In genomic region chr9:104795082-104795481, GRCh38 we compare ENCODE assay signal across 17 cellular contexts. TPM values are rescaled to one million over a fixed set of nuclear protein-coding genes. Genes with fewer than 3 reads are reported as not detected.
A peak's percentile ranks its signal among the peaks of the same experiment; 100 is the strongest.
DNase-seq lines count a peak whose midpoint lies in the region; ATAC-seq, FAIRE-seq and TF ChIP-seq lines count a peak whose summit lies in the region.
"Had no signal": no experiment of that assay in that cellular context is flagged by ENCODE, and none has a peak within 500 bp of the region (broad histone marks: within the 10 kb centered on the region; RNA-seq: fewer than 3 reads in every experiment).

No MANE protein-coding gene starts in this region.

- H4K20me1 ChIP-seq in K562 (replicated peaks; ENCODE audit: control insufficient read depth, insufficient read depth, low read length) = no peaks in the 10 kb centered on the region

- ATAC-seq in K562 (no peak), heart left ventricle (peak in 3 of 4 donors; percentile 33 to 63 (median 38)), psoas muscle (peak in 2 of 4 donors; percentile 26 to 56), GM18909 (IDR thresholded peaks at IDR 0.05; ENCODE audit: poor library complexity, unreplicated experiment) (no peak)
- ATAC-seq: HCT116 had no signal

- no peak overlapping the region for H3K27ac ChIP-seq in K562 (ENCODE audit: extremely low read depth, low read depth, low read length)
- peak overlapping the region in 1 of 12 donors; percentile 9 for H3K27ac ChIP-seq in heart left ventricle
- H3K27ac ChIP-seq in psoas muscle = peak overlapping the region; percentile 21
- H3K27ac ChIP-seq: epithelial cell of prostate had no signal

- no peaks in the 10 kb centered on the region for H3K79me2 ChIP-seq in K562 (ENCODE audit: control insufficient read depth, insufficient read depth, low read length)

- no peak for TF ChIP-seq POLR2A in K562 (conservative IDR thresholded peaks at IDR 0.05)
- no peak for TF ChIP-seq POLR2A in heart left ventricle (IDR thresholded peaks at IDR 0.05)

- no peak overlapping the region for H3K9ac ChIP-seq in K562 (ENCODE audit: insufficient read depth in 1 of 2, low read depth in 2 of 2, low read length in 2 of 2)

- 10% methylated on average over 1 of the region's 1 CpG for WGBS in K562 (ENCODE audit: insufficient coverage, low coverage, missing lambda C conversion rate)
- 55 to 62% (median 60%) methylated on average over 1 of the region's 1 CpG for WGBS in heart left ventricle, 4 donors
- 57 to 75% (median 69%) methylated on average over 1 of the region's 1 CpG for WGBS in psoas muscle, 3 donors

- H3K4me3 ChIP-seq in K562 (no peak overlapping the region), heart left ventricle (no peak overlapping the region), psoas muscle (no peak overlapping the region)

- in situ Hi-C loops in K562 (cut with MboI) = no loop called here

- no peak for FAIRE-seq in K562 (lab: Jason Lieb, UNC)
- FAIRE-seq: urothelium cell line had no signal

- H3K27me3 ChIP-seq in K562 (ENCODE audit: control insufficient read depth in 2 of 2, insufficient read depth in 2 of 2, low read length in 2 of 2) (peaks cover 4 to 16% of the 10 kb centered on the region in 2 experiments; a peak in 4 of 5 replicates), heart left ventricle (no peaks in the 10 kb centered on the region), psoas muscle (ENCODE audit: insufficient read depth in 3 of 3, low read length in 2 of 3) (no peaks in the 10 kb centered on the region)

- CTCF ChIA-PET in K562 (lab: Yijun Ruan, JAX; ENCODE audit: low intra/inter-chr PET ratio) = no interaction called here

- H3K4me1 ChIP-seq in K562 (replicated peaks in 1 of 2; ENCODE audit: control insufficient read depth in 2 of 2, insufficient read depth in 2 of 2, low read length in 2 of 2) = peaks cover 0 to 11% of the 10 kb centered on the region in 2 experiments; a peak in 2 of 5 replicates
- H3K4me1 ChIP-seq in heart left ventricle = peaks cover 0 to 13% (median 0%) of the 10 kb centered on the region in 12 donors
- no peaks in the 10 kb centered on the region for H3K4me1 ChIP-seq in psoas muscle

- BruUV-seq in K562 (replicated peaks; lab: Mats Ljungman, UMichigan) = no TSS peak

- TF ChIP-seq RAD21 in K562 (CRISPR knock-in tag; conservative IDR thresholded peaks at IDR 0.05 in 1 of 2, IDR thresholded peaks at IDR 0.05 in 1 of 2) = no peak

- intact Hi-C loops in K562 (cut with micrococcal nuclease) (loop anchor here (10.0 kb wide), 1 partner anchor 450 kb away; the partner anchor contains the start of gene SLC44A1), heart left ventricle (cut with DNase I) (no loop called here), psoas muscle (cut with DNase I) (loop anchor here in 1 of 2 donors (10.0 kb wide), 1 partner anchor 620 kb away; no protein-coding TSS in a partner anchor)

- H3K9me3 ChIP-seq in K562 (replicated peaks; ENCODE audit: control insufficient read depth, insufficient read depth, low read depth, low read length) (no peaks in the 10 kb centered on the region), heart left ventricle (no peaks in the 10 kb centered on the region), psoas muscle (no peaks in the 10 kb centered on the region)

- no peak for TF ChIP-seq EP300 in K562 (IDR thresholded peaks at IDR 0.05; ENCODE audit: low read length)

- DNase-seq in MV-4-11 (lab: John Stamatoyannopoulos, UW) = peak; percentile 62
- DNase-seq in K562 (ENCODE audit: extremely low read depth in 1 of 4, low spot score in 3 of 4) = no peak
- no peak for DNase-seq in heart left ventricle
- no peak for DNase-seq in psoas muscle
- DNase-seq in activated CD4-positive, alpha-beta T cell treated with anti-CD3 and anti-CD28 coated beads for 4 hours = no peak
- DNase-seq in effector CD8-positive, alpha-beta T cell (lab: John Stamatoyannopoulos, UW) = no peak
- no peak for DNase-seq in activated gamma-delta T cell treated with Interleukin-2 at 50 U/mL for 16 hours
- DNase-seq: activated CD4-positive, alpha-beta T cell treated with anti-CD3 and anti-CD28 coated beads, Interleukin-2, amount 10 ng/mL, durations not matched to agents 24 days and 14 days; activated effector memory CD4-positive, alpha-beta T cell treated with anti-CD3 and anti-CD28 coated beads, Interleukin-2, amount 50 U/mL, for 16 hours; NCI-H2171 treated with DMSO at 0.1 percent for 48 hours; NCI-H526; stimulated activated CD4-positive, alpha-beta T cell treated with anti-CD3 and anti-CD28 coated beads, Interleukin-12 subunit alpha, Interleukin-12 subunit beta, amount 100 ng/mL, for 4 hours; stimulated activated CD8-positive, alpha-beta memory T cell treated with anti-CD3 and anti-CD28 coated beads, Interleukin-4, amount 100 ng/mL, for 48 hours had no signal

- H3K36me3 ChIP-seq in K562 (ENCODE audit: control insufficient read depth, insufficient read depth, low read length) = no peaks in the 10 kb centered on the region
- H3K36me3 ChIP-seq in heart left ventricle = peaks cover 4 to 99% (median 95%) of the 10 kb centered on the region in 9 donors
- H3K36me3 ChIP-seq in psoas muscle (ENCODE audit: insufficient read depth in 1 of 2, low read depth in 1 of 2) = peaks cover 14 to 99% of the 10 kb centered on the region in 2 donors

- H3K4me2 ChIP-seq in K562 (ENCODE audit: insufficient read depth, low read length) = no peak overlapping the region

- no peak for TF ChIP-seq CTCF in K562 (IDR thresholded peaks at IDR 0.05 in 2 of 3, conservative IDR thresholded peaks at IDR 0.05 in 1 of 3; ENCODE audit: insufficient read depth in 2 of 3, low read depth in 1 of 3, low read length in 3 of 3)
- no peak for TF ChIP-seq CTCF in heart left ventricle (IDR thresholded peaks at IDR 0.05)
- no peak for TF ChIP-seq CTCF in psoas muscle (IDR thresholded peaks at IDR 0.05)

- 0 out of 2 replicates have a peak overlapping the region, but pooled peaks have one; percentile 21 for H2AFZ ChIP-seq in K562 (ENCODE audit: low read depth, low read length)

- no peaks in the 10 kb centered on the region for H3K9me1 ChIP-seq in K562 (ENCODE audit: control insufficient read depth, insufficient read depth, low read length)

- POLR2A ChIA-PET in K562 (lab: Yijun Ruan, JAX) = interaction anchor here (0.9 kb wide), 1 partner anchor 20 kb away, joined by 4 read pairs; no protein-coding TSS in a partner anchor

TF ChIP-seq in K562, 482 proteins besides CTCF, POLR2A, EP300 and RAD21 (continues in another document):
- TF ChIP-seq CEBPG (CRISPR knock-in tag; IDR thresholded peaks at IDR 0.05) (peak; percentile 64; the same call in 1 of the 2 replicates), CEBPG (tag; conservative IDR thresholded peaks at IDR 0.05 in 1 of 2, IDR thresholded peaks at IDR 0.05 in 1 of 2) (peak; percentile 22 to 29; a peak in 1 of 4 replicates), KLF1 (tag; IDR thresholded peaks at IDR 0.05) (0 out of 2 replicates have a peak, but pooled peaks have one; percentile 45), MAX (CRISPR knock-in tag; IDR thresholded peaks at IDR 0.05) (0 out of 2 replicates have a peak, but pooled peaks have one; percentile 25)

RNA-seq across cellular contexts. Expression of gene NIPSNAP3B, which starts 31.2 kb away (rescaled TPM):
- 4.5 and 10.5 TPM in 2 replicates for total RNA-seq in K562 (2011; cell fraction: chromatin; rRNA removed; ENCODE audit: low replicate concordance)
- total RNA-seq in K562 (2011; cell fraction: nucleolus; rRNA removed) = 1.7 and 2.3 TPM in 2 replicates
- total RNA-seq in K562 (2011; cell fraction: nucleoplasm; rRNA removed) = 2.8 and 4.2 TPM in 2 replicates
- total RNA-seq in K562 (2014; rRNA removed) = 1.4 and 3.1 TPM in 2 replicates
- total RNA-seq in K562 (2014; rRNA removed; fragmentation: Illumina TruSeq; extraction: Trizol) = 3.3 and 3.9 TPM in 2 replicates
- total RNA-seq in K562 (2015; rRNA removed; fragmentation: Illumina TruSeq; extraction: Trizol) = 2.5 and 2.7 TPM in 2 replicates
- 2.2 and 4.3 TPM in 2 replicates for total RNA-seq in K562 (2021)
- polyA plus RNA-seq in K562 (2011; rRNA removed) = 6.6 and 9.9 TPM in 2 replicates
- 0.72 and 3.2 TPM in 2 replicates for polyA plus RNA-seq in K562 (2011; cell fraction: cytosol; rRNA removed)
- 8.3 and 16.0 TPM in 2 replicates for polyA plus RNA-seq in K562 (2011; cell fraction: nucleus; rRNA removed)
- polyA plus RNA-seq in K562 (2012) = 2.0 and 3.6 TPM in 2 replicates
- 2.2 and 2.6 TPM in 2 replicates for polyA plus RNA-seq in K562 (2014; fragmentation: Illumina TruSeq; extraction: Trizol)
- 1 to 10 TPM; 6.3 to 8.3 TPM for polyA plus RNA-seq in K562 (2014; fragmentation: Nextera tagmentation; extraction: Ambion mirVana)
- 2.1 and 5.9 TPM in 2 replicates for polyA plus RNA-seq in K562 (2014; rRNA removed)
- 5.0 and 6.0 TPM in 2 replicates for polyA minus RNA-seq in K562 (2011; rRNA and poly(A)+ RNA removed)
- 1.8 and 2.8 TPM in 2 replicates for polyA minus RNA-seq in K562 (2011; cell fraction: cytosol; rRNA and poly(A)+ RNA removed)
- 4.3 and 9.3 TPM in 2 replicates for polyA minus RNA-seq in K562 (2011; cell fraction: nucleus; rRNA and poly(A)+ RNA removed)
- 10 to 100 TPM; 20.0 to 41.3 (median 29.0) TPM for total RNA-seq in heart left ventricle
- polyA plus RNA-seq in heart left ventricle = 10 to 100 TPM; 11.8 to 16.6 TPM
- 10 to 100 TPM; 15.1 to 20.3 (median 19.1) TPM for total RNA-seq in psoas muscle
- 10 to 100 TPM in 2 of 3 donors, 1 to 10 TPM in 1; 8.6 to 11.1 (median 10.2) TPM for polyA plus RNA-seq in psoas muscle

RNA-seq across cellular contexts. Expression of gene NIPSNAP3A, which starts 47.6 kb away (rescaled TPM):
- total RNA-seq in K562 (2011; cell fraction: chromatin; rRNA removed; ENCODE audit: low replicate concordance) = 11.0 and 20.0 TPM in 2 replicates
- 7.2 and 7.4 TPM in 2 replicates for total RNA-seq in K562 (2011; cell fraction: nucleolus; rRNA removed)
- 12.8 and 15.3 TPM in 2 replicates for total RNA-seq in K562 (2011; cell fraction: nucleoplasm; rRNA removed)
- 25.3 and 27.3 TPM in 2 replicates for total RNA-seq in K562 (2014; rRNA removed)
- 40.5 and 44.7 TPM in 2 replicates for total RNA-seq in K562 (2014; rRNA removed; fragmentation: Illumina TruSeq; extraction: Trizol)
- total RNA-seq in K562 (2015; rRNA removed; fragmentation: Illumina TruSeq; extraction: Trizol) = 39.0 and 42.4 TPM in 2 replicates
- total RNA-seq in K562 (2021) = 30.3 and 34.9 TPM in 2 replicates
- polyA plus RNA-seq in K562 (2011; rRNA removed) = 63.7 and 81.0 TPM in 2 replicates
- 14.0 and 30.1 TPM in 2 replicates for polyA plus RNA-seq in K562 (2011; cell fraction: cytosol; rRNA removed)
- polyA plus RNA-seq in K562 (2011; cell fraction: nucleus; rRNA removed) = 19.7 and 40.4 TPM in 2 replicates
- 36.8 and 47.2 TPM in 2 replicates for polyA plus RNA-seq in K562 (2012)
- polyA plus RNA-seq in K562 (2014; fragmentation: Illumina TruSeq; extraction: Trizol) = 29.1 TPM in 2 replicates
- 100 to 1,000 TPM; 126 to 132 TPM for polyA plus RNA-seq in K562 (2014; fragmentation: Nextera tagmentation; extraction: Ambion mirVana)
- polyA plus RNA-seq in K562 (2014; rRNA removed) = 32.9 and 42.2 TPM in 2 replicates
- 23.2 and 25.1 TPM in 2 replicates for polyA minus RNA-seq in K562 (2011; rRNA and poly(A)+ RNA removed)
- 10.3 and 13.6 TPM in 2 replicates for polyA minus RNA-seq in K562 (2011; cell fraction: cytosol; rRNA and poly(A)+ RNA removed)
- 9.2 and 13.8 TPM in 2 replicates for polyA minus RNA-seq in K562 (2011; cell fraction: nucleus; rRNA and poly(A)+ RNA removed)
- 10 to 100 TPM; 14.9 to 37.0 (median 22.9) TPM for total RNA-seq in heart left ventricle
- 10 to 100 TPM; 16.3 to 30.1 TPM for polyA plus RNA-seq in heart left ventricle
- 10 to 100 TPM in 2 of 4 donors, 1 to 10 TPM in 2; 4.3 to 19.8 (median 9.7) TPM for total RNA-seq in psoas muscle
- polyA plus RNA-seq in psoas muscle = 1 to 10 TPM; 7.0 to 9.7 (median 9.3) TPM

Comparison
In these comparisons a context has a peak if more than half of its experiments do, and no peak if none do; other contexts are left out.
1. ATAC-seq: peak in heart left ventricle (3 of 4); none in K562 (single experiment) and GM18909 (single experiment).